In genomic region chr10:112779025-112779765, GRCh38 we compare ENCODE assay signal across 2 cellular contexts.
TF ChIP-seq lines count a peak whose summit lies in the region.

No MANE protein-coding gene starts in this region.

TF ChIP-seq in IMR-90, 13 proteins besides CTCF, POLR2A, EP300 and RAD21 (continued from another document):
- no peak for TF ChIP-seq RCOR1 (IDR thresholded peaks at IDR 0.05; ENCODE audit: insufficient replicate concordance, low read length)
- TF ChIP-seq BHLHE40 (IDR thresholded peaks at IDR 0.05; ENCODE audit: low read depth, low read length) = no peak
- no peak for TF ChIP-seq FOS (IDR thresholded peaks at IDR 0.05; ENCODE audit: low read depth, low read length)
- no peak for TF ChIP-seq SMC3 (IDR thresholded peaks at IDR 0.05; ENCODE audit: low read depth, low read length)
- TF ChIP-seq MAFK (IDR thresholded peaks at IDR 0.05; ENCODE audit: low read depth, low read length) = no peak
- no peak for TF ChIP-seq NFE2L2 (IDR thresholded peaks at IDR 0.05; ENCODE audit: low read depth, low read length)
- no peak for TF ChIP-seq ELK1 (IDR thresholded peaks at IDR 0.05; ENCODE audit: borderline replicate concordance, low read depth, low read length)
- no peak for TF ChIP-seq MXI1 (IDR thresholded peaks at IDR 0.05; ENCODE audit: borderline replicate concordance, low read depth, low read length)

TF ChIP-seq in SK-N-SH, 30 proteins besides CTCF, POLR2A, EP300 and RAD21 (continued from another document):
- no peak for TF ChIP-seq USF1 (IDR thresholded peaks at IDR 0.05; ENCODE audit: borderline replicate concordance, low read depth)
- TF ChIP-seq YY1 (IDR thresholded peaks at IDR 0.05; ENCODE audit: low read depth) = no peak
- TF ChIP-seq ZBTB33 (IDR thresholded peaks at IDR 0.05; ENCODE audit: borderline replicate concordance, low read depth) = no peak
- TF ChIP-seq SMC3 (IDR thresholded peaks at IDR 0.05; ENCODE audit: low read depth, low read length) = no peak
- TF ChIP-seq REST (IDR thresholded peaks at IDR 0.05; ENCODE audit: low read depth, low read length) = no peak
- no peak for TF ChIP-seq USF2 (IDR thresholded peaks at IDR 0.05; ENCODE audit: borderline replicate concordance, low read depth, low read length)
- no peak for TF ChIP-seq MXI1 (IDR thresholded peaks at IDR 0.05; ENCODE audit: low read depth, low read length)
